7 cellular contexts compared by ENCODE assay signal in the genomic region with DNA sequence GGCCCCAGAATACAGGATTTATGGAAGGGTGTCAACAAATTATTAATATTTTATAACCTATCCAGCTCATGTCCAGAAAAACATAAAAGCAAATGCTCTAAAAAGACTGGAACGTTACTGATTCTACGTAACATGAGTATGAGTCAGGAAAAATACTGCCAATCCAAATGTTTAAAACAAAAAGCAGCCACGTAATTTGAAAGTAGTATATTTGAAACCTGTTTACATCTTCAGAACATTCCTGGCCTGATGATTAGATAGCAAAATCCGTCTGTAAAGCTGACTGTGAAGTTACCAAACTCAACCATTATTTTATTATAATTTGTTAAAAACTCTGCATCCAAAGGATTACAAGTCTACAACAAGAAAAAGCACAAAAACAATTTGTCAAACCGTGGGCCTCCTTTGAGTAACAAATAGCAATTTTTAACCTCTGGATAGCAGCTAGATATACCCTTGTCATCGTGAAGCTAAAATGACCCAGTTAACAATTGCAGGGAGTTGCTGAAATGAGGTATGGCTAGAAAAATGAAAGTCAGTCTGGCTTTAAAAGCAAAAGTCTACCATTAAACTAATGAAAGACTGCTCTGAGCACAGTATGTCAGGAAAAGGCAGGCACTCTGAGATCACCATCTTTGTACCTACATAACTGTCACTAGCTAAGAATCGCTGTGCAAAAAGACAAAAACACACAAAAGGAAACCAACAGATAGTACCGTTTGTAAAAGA. TPM values are rescaled to one million over a fixed set of nuclear protein-coding genes. Genes with fewer than 3 reads are reported as not detected.
A peak's percentile ranks its signal among the peaks of the same experiment; 100 is the strongest.
DNase-seq lines count a peak whose midpoint lies in the region; ATAC-seq and TF ChIP-seq lines count a peak whose summit lies in the region.

No MANE protein-coding gene starts in this region.

- no peak for TF ChIP-seq CTCF in hepatocyte (IDR thresholded peaks at IDR 0.05; ENCODE audit: poor library complexity)

- H3K27me3 Mint-ChIP-seq in activated CD4-positive, alpha-beta memory T cell treated with anti-CD3 and anti-CD28 coated beads, Interleukin-2, amount 10 ng/mL, durations not matched to agents 7 days and 5 days: no peaks in the 10 kb centered on the region
- no peaks in the 10 kb centered on the region for H3K27me3 Mint-ChIP-seq in stimulated activated naive CD8-positive, alpha-beta T cell treated with anti-CD3 and anti-CD28 coated beads, Interleukin-15, amount 100 ng/mL, for 72 hours

- no peaks in the 10 kb centered on the region for H3K36me3 ChIP-seq in hepatocyte (replicated peaks; ENCODE audit: insufficient read depth, low read depth)

- peak overlapping the region; percentile 76 for H3K4me3 ChIP-seq in hepatocyte

- no peaks in the 10 kb centered on the region for H3K9me3 Mint-ChIP-seq in activated CD4-positive, alpha-beta memory T cell treated with anti-CD3 and anti-CD28 coated beads, Interleukin-2, amount 10 ng/mL, durations not matched to agents 7 days and 5 days
- no peaks in the 10 kb centered on the region for H3K9me3 Mint-ChIP-seq in stimulated activated naive CD8-positive, alpha-beta T cell treated with anti-CD3 and anti-CD28 coated beads, Interleukin-15, amount 100 ng/mL, for 72 hours

- no peak for ATAC-seq in stimulated activated naive CD8-positive, alpha-beta T cell treated with anti-CD3 and anti-CD28 coated beads, Interleukin-15, amount 100 ng/mL, for 72 hours
- ATAC-seq in GM19328 (IDR thresholded peaks at IDR 0.05; ENCODE audit: unreplicated experiment): no peak
- ATAC-seq in GM18502 (IDR thresholded peaks at IDR 0.05; ENCODE audit: poor library complexity, unreplicated experiment): no peak

- peaks cover 51% of the 10 kb centered on the region for H3K4me1 ChIP-seq in hepatocyte (ENCODE audit: insufficient read depth)

- peak overlapping the region; percentile 93 for H3K27ac Mint-ChIP-seq in activated CD4-positive, alpha-beta memory T cell treated with anti-CD3 and anti-CD28 coated beads, Interleukin-2, amount 10 ng/mL, durations not matched to agents 7 days and 5 days
- H3K27ac Mint-ChIP-seq in stimulated activated naive CD8-positive, alpha-beta T cell treated with anti-CD3 and anti-CD28 coated beads, Interleukin-15, amount 100 ng/mL, for 72 hours: peak overlapping the region; percentile 92 to 97

- peaks cover 78% of the 10 kb centered on the region for H3K4me1 Mint-ChIP-seq in activated CD4-positive, alpha-beta memory T cell treated with anti-CD3 and anti-CD28 coated beads, Interleukin-2, amount 10 ng/mL, durations not matched to agents 7 days and 5 days
- H3K4me1 Mint-ChIP-seq in stimulated activated naive CD8-positive, alpha-beta T cell treated with anti-CD3 and anti-CD28 coated beads, Interleukin-15, amount 100 ng/mL, for 72 hours: peaks cover 74% of the 10 kb centered on the region

- H3K27me3 ChIP-seq in hepatocyte: no peaks in the 10 kb centered on the region

- no peak overlapping the region for H2AFZ ChIP-seq in hepatocyte

- peaks cover 22% of the 10 kb centered on the region for H3K36me3 Mint-ChIP-seq in activated CD4-positive, alpha-beta memory T cell treated with anti-CD3 and anti-CD28 coated beads, Interleukin-2, amount 10 ng/mL, durations not matched to agents 7 days and 5 days (ENCODE audit: low read depth)

- H3K4me2 ChIP-seq in hepatocyte: peak overlapping the region; percentile 87

- H4K20me1 ChIP-seq in hepatocyte (ENCODE audit: insufficient read depth, poor library complexity, severe bottlenecking): peaks cover 45% of the 10 kb centered on the region

- WGBS in hepatocyte (ENCODE audit: low lambda C conversion rate, missing lambda C conversion rate): 16% methylated on average over 8 of the region's 8 CpGs

- DNase-seq in HCEC 1CT (peak; percentile 79), hepatocyte (ENCODE audit: low spot score) (no peak), OCI-M2 (lab: John Stamatoyannopoulos, UW; ENCODE audit: unreplicated experiment) (no peak)
- DNase-seq in activated CD4-positive, alpha-beta memory T cell treated with anti-CD3 and anti-CD28 coated beads, Interleukin-2, amount 10 ng/mL, durations not matched to agents 7 days and 5 days: no peak
- peak in 1 of 2 donors; percentile 4 for DNase-seq in stimulated activated naive CD8-positive, alpha-beta T cell treated with anti-CD3 and anti-CD28 coated beads, Interleukin-15, amount 100 ng/mL, for 72 hours

- H3K9me3 ChIP-seq in hepatocyte (ENCODE audit: low read depth): no peaks in the 10 kb centered on the region

- H3K4me3 Mint-ChIP-seq in activated CD4-positive, alpha-beta memory T cell treated with anti-CD3 and anti-CD28 coated beads, Interleukin-2, amount 10 ng/mL, durations not matched to agents 7 days and 5 days: peak overlapping the region; percentile 90
- H3K4me3 Mint-ChIP-seq in stimulated activated naive CD8-positive, alpha-beta T cell treated with anti-CD3 and anti-CD28 coated beads, Interleukin-15, amount 100 ng/mL, for 72 hours: peak overlapping the region; percentile 84 to 96

- CTCF ChIA-PET in activated CD4-positive, alpha-beta memory T cell treated with anti-CD3 and anti-CD28 coated beads, Interleukin-2, amount 10 ng/mL, durations not matched to agents 7 days and 5 days (lab: Charles Lee): interaction anchor here (1.2 to 1.6 kb wide), 5 partner anchors 9 to 445 kb away, joined by 3 to 7 read pairs (median 4); no protein-coding TSS in a partner anchor

- no peaks in the 10 kb centered on the region for H3K9me2 ChIP-seq in hepatocyte (replicated peaks; ENCODE audit: insufficient read depth)

- peak overlapping the region; percentile 96 for H3K27ac ChIP-seq in hepatocyte

- POLR2A ChIA-PET in activated CD4-positive, alpha-beta memory T cell treated with anti-CD3 and anti-CD28 coated beads, Interleukin-2, amount 10 ng/mL, durations not matched to agents 7 days and 5 days (lab: Charles Lee): interaction anchor here (1.0 to 3.2 kb wide), 9 partner anchors 9 to 306 kb away, joined by 3 to 16 read pairs (median 5); a partner anchor contains a TSS

- peaks cover 94% of the 10 kb centered on the region for H3K79me2 ChIP-seq in hepatocyte

RNA-seq across cellular contexts. Expression of a gene that starts 1.2 kb away (rescaled TPM):
- 100 to 1,000 TPM in 1 of 2 experiments, 10 to 100 TPM in 1; 98.6 to 101 TPM for total RNA-seq in activated CD4-positive, alpha-beta memory T cell treated with anti-CD3 and anti-CD28 coated beads, Interleukin-2, amount 10 ng/mL, durations not matched to agents 7 days and 5 days
- 138 and 175 TPM in 2 replicates for total RNA-seq in hepatocyte
- 140 and 166 TPM in 2 replicates for polyA plus RNA-seq in hepatocyte

RNA-seq across cellular contexts. Expression of a gene that starts 42.5 kb away (rescaled TPM):
- total RNA-seq in activated CD4-positive, alpha-beta memory T cell treated with anti-CD3 and anti-CD28 coated beads, Interleukin-2, amount 10 ng/mL, durations not matched to agents 7 days and 5 days: 10 to 100 TPM; 25.3 to 29.1 TPM
- total RNA-seq in hepatocyte: 33.0 and 35.8 TPM in 2 replicates
- polyA plus RNA-seq in hepatocyte: 28.6 and 33.2 TPM in 2 replicates

RNA-seq across cellular contexts. Expression of a gene that starts 42.7 kb away (rescaled TPM):
- 10 to 100 TPM; 21.1 to 23.0 TPM for total RNA-seq in activated CD4-positive, alpha-beta memory T cell treated with anti-CD3 and anti-CD28 coated beads, Interleukin-2, amount 10 ng/mL, durations not matched to agents 7 days and 5 days
- total RNA-seq in hepatocyte: 19.7 and 20.8 TPM in 2 replicates
- polyA plus RNA-seq in hepatocyte: 24.9 and 28.7 TPM in 2 replicates
